8 cellular contexts compared by ENCODE assay signal in genomic region chr11:13335319-13335718, GRCh38. TPM values are rescaled to one million over a fixed set of nuclear protein-coding genes. Genes with fewer than 3 reads are reported as not detected.
DNase-seq lines count a peak whose midpoint lies in the region; ATAC-seq and TF ChIP-seq lines count a peak whose summit lies in the region.

No MANE protein-coding gene starts in this region.

- H3K9me3 Mint-ChIP-seq in osteocyte (ENCODE audit: unreplicated experiment): no peaks in the 10 kb centered on the region

- no peaks in the 10 kb centered on the region for H3K9me2 ChIP-seq in PC-9 (ENCODE audit: insufficient read depth)

- DNase-seq in Ammon's horn (ENCODE audit: low spot score) (peak; percentile 68), HuH-7 (ENCODE audit: low spot score) (peak; percentile 66), PC-9 (peak in 1 of 2 experiments; percentile 38), activated T-cell treated with anti-CD3 and anti-CD28 coated beads for 48 hours (ENCODE audit: low read depth) (peak; percentile 48), fibroblast of peridontal ligament (ENCODE audit: extremely low read depth) (peak; percentile 80), osteocyte (ENCODE audit: extremely low spot score, unreplicated experiment) (no peak), tibial nerve (ENCODE audit: low spot score in 2 of 2) (peak; percentile 63 to 82)

- H3K4me3 ChIP-seq in PC-9 (no peak overlapping the region), tibial nerve (no peak overlapping the region)

- TF ChIP-seq CTCF in PC-9 (conservative IDR thresholded peaks at IDR 0.05) (peak; percentile 74), osteocyte (IDR thresholded peaks at IDR 0.05) (peak; percentile 84), tibial nerve (IDR thresholded peaks at IDR 0.05) (peak; percentile 66 to 86 (median 68))

- H4K20me1 ChIP-seq in PC-9 (ENCODE audit: insufficient read depth): no peaks in the 10 kb centered on the region

- intact Hi-C loops in PC-9 (cut with micrococcal nuclease; ENCODE audit: unreplicated experiment): loop anchor here (5.0 to 10.0 kb wide), 3 partner anchors 129 to 587 kb away; partner anchors contain the start of gene BTBD10

- no peaks in the 10 kb centered on the region for H3K27me3 Mint-ChIP-seq in osteocyte (ENCODE audit: unreplicated experiment)

- CTCF ChIA-PET in PC-9 (lab: Charles Lee): interaction anchor here (0.6 to 1.7 kb wide), 2 partner anchors 125 to 615 kb away, joined by 3 to 8 read pairs; no protein-coding TSS in a partner anchor

- no peak for TF ChIP-seq EP300 in tibial nerve (IDR thresholded peaks at IDR 0.05)

- no peak for TF ChIP-seq POLR2A in tibial nerve (IDR thresholded peaks at IDR 0.05)

- H3K27ac ChIP-seq in PC-9 (no peak overlapping the region), tibial nerve (no peak overlapping the region)

- no peak overlapping the region for H3K4me3 Mint-ChIP-seq in osteocyte (ENCODE audit: unreplicated experiment)

- no peak overlapping the region for H2AFZ ChIP-seq in PC-9

- H3K36me3 ChIP-seq in PC-9 (ENCODE audit: low read depth) (no peaks in the 10 kb centered on the region), tibial nerve (no peaks in the 10 kb centered on the region)

- WGBS in tibial nerve, 2 donors: 20 to 21% methylated on average over 5 of the region's 5 CpGs

- peaks cover 62% of the 10 kb centered on the region for H3K4me1 ChIP-seq in PC-9 (replicated peaks; ENCODE audit: insufficient read depth)
- H3K4me1 ChIP-seq in tibial nerve: peaks cover 0 to 85% (median 41%) of the 10 kb centered on the region in 4 donors

- no peak overlapping the region for H3K4me2 ChIP-seq in PC-9

- peaks cover 41% of the 10 kb centered on the region for H3K4me1 Mint-ChIP-seq in osteocyte (ENCODE audit: unreplicated experiment)

- peak; percentile 61 for ATAC-seq in GM19328 (IDR thresholded peaks at IDR 0.05; ENCODE audit: unreplicated experiment)

- POLR2A ChIA-PET in PC-9 (lab: Charles Lee; ENCODE audit: unreplicated experiment): interaction anchor here (0.6 kb wide), 1 partner anchor 221 kb away, joined by 4 read pairs; no protein-coding TSS in a partner anchor

- H3K27ac Mint-ChIP-seq in osteocyte (ENCODE audit: unreplicated experiment): no peak overlapping the region

- H3F3A ChIP-seq in PC-9 (ENCODE audit: insufficient read depth, low read depth): peaks cover 34% of the 10 kb centered on the region

- no TSS peak for BruUV-seq in PC-9 (replicated peaks; lab: Mats Ljungman, UMichigan)

- H3K27me3 ChIP-seq in PC-9 (ENCODE audit: insufficient read depth, low read depth) (no peaks in the 10 kb centered on the region), tibial nerve (no peaks in the 10 kb centered on the region)

- no peaks in the 10 kb centered on the region for H3K79me2 ChIP-seq in PC-9 (ENCODE audit: low read depth)

- H3K9me3 ChIP-seq in PC-9 (ENCODE audit: insufficient read depth, low read depth) (no peaks in the 10 kb centered on the region), tibial nerve (no peaks in the 10 kb centered on the region)

- H3K36me3 Mint-ChIP-seq in osteocyte (ENCODE audit: unreplicated experiment): no peaks in the 10 kb centered on the region

RNA-seq across cellular contexts. Expression of gene BMAL1, which starts 57.7 kb away (rescaled TPM):
- total RNA-seq in PC-9 (2021) (11.4 and 15.0 TPM in 2 replicates), osteocyte (23.0 and 25.3 TPM in 2 replicates), tibial nerve (10 to 100 TPM; 34.5 to 61.2 (median 58.0) TPM)
